Comparison of ENCODE assay signal across 35 cellular contexts in the genomic region with DNA sequence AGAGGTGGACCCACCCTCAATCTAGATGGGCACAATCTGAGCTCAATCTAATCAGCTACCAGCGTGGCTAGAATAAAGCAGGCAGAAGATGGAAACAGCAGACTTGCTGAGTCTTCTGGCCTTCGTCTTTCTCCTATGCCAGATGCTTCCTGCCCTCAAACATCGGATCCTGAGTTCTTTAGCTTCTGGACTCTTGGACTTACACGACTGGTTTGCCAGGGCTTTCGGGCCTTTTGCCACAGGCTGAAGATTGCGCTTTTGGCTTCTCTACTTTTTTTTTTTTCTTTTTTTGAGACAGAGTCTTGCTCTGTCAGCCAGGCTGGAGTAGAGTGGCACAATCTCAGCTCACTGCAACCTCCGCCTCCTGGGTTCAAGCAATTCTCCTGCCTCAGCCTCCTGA.
"Had no signal": no experiment of that assay in that cellular context is flagged by ENCODE, and none has a peak within 500 bp of the region (broad histone marks: within the 10 kb centered on the region; RNA-seq: fewer than 3 reads in every experiment).

No MANE protein-coding gene starts in this region.

- H3K9ac ChIP-seq: KMS-11 had no signal

- DNase-seq: Karpas-422, Kasumi-1, MG63, MM.1S, MV-4-11, NCI-H1048, NCI-H1092, NCI-H1092 treated with DMSO at 0.1 percent for 48 hours, NCI-H1105, NCI-H1105 treated with DMSO at 0.1 percent for 48 hours, NCI-H1417, NCI-H1417 treated with DMSO at 0.1 percent for 48 hours, NCI-H1436, NCI-H1436 treated with DMSO at 0.1 percent for 48 hours, NCI-H146, NCI-H1694, NCI-H1694 treated with DMSO at 0.1 percent for 48 hours, NCI-H187, NCI-H187 treated with DMSO at 0.1 percent for 48 hours, NCI-H1930, NCI-H2029, NCI-H2029 treated with DMSO at 0.1 percent for 48 hours, NCI-H2081, NCI-H2081 treated with DMSO at 0.1 percent for 48 hours, NCI-H2107, NCI-H2171, NCI-H2171 treated with DMSO at 0.1 percent for 48 hours, NCI-H2227 treated with DMSO at 0.1 percent for 48 hours, NCI-H226, NCI-H345, NCI-H446, NCI-H446 treated with DMSO at 0.1 percent for 48 hours, NCI-H510A, NCI-H510A treated with DMSO at 0.1 percent for 48 hours had no signal

- H3K4me2 ChIP-seq: KMS-11 had no signal

- H3K4me3 ChIP-seq: MG63 had no signal

- H3K27ac ChIP-seq: KMS-11 had no signal

- H3K36me3 ChIP-seq: MG63 had no signal

- H3K9me3 ChIP-seq: MG63 had no signal
